22 cellular contexts compared by ENCODE assay signal in genomic region chr18:67108894-67109293, GRCh38.
DNase-seq lines count a peak whose midpoint lies in the region; ATAC-seq and TF ChIP-seq lines count a peak whose summit lies in the region.
"Had no signal": no experiment of that assay in that cellular context is flagged by ENCODE, and none has a peak within 500 bp of the region (broad histone marks: within the 10 kb centered on the region; RNA-seq: fewer than 3 reads in every experiment).

No MANE protein-coding gene starts in this region.

- peak overlapping the region; percentile 57 for H3K27ac Mint-ChIP-seq in glutamatergic neuron (ENCODE audit: unreplicated experiment)
- peak overlapping the region in 2 of 3 experiments; percentile 1 to 21 for H3K27ac Mint-ChIP-seq in nephron
- H3K27ac Mint-ChIP-seq: B cell; CD8-positive, alpha-beta T cell had no signal

- no peak overlapping the region for H3K4me3 Mint-ChIP-seq in glutamatergic neuron (ENCODE audit: unreplicated experiment)
- H3K4me3 Mint-ChIP-seq in nephron = no peak overlapping the region
- H3K4me3 Mint-ChIP-seq: B cell; CD8-positive, alpha-beta T cell had no signal

- H3K9me3 Mint-ChIP-seq in glutamatergic neuron (ENCODE audit: unreplicated experiment) = peaks cover 5% of the 10 kb centered on the region
- H3K9me3 Mint-ChIP-seq in nephron = no peaks in the 10 kb centered on the region
- H3K9me3 Mint-ChIP-seq: CD8-positive, alpha-beta T cell had no signal

- peaks cover 1% of the 10 kb centered on the region for H3K27me3 Mint-ChIP-seq in glutamatergic neuron (ENCODE audit: unreplicated experiment)
- no peaks in the 10 kb centered on the region for H3K27me3 Mint-ChIP-seq in nephron (ENCODE audit: low read depth)
- H3K27me3 Mint-ChIP-seq: B cell had no signal

- ATAC-seq in GM18861 (IDR thresholded peaks at IDR 0.05; ENCODE audit: unreplicated experiment) = no peak
- ATAC-seq: CD8-positive, alpha-beta T cell; K562; Right ventricle myocardium inferior had no signal

- DNase-seq in DMS 273 (lab: John Stamatoyannopoulos, UW; ENCODE audit: unreplicated experiment) (peak; percentile 8), DMS 273 treated with DMSO at 0.1 percent for 48 hours (lab: John Stamatoyannopoulos, UW) (no peak), NCI-H226 (peak; percentile 53), glutamatergic neuron (no peak), DMS153 treated with DMSO at 0.1 percent for 48 hours (lab: John Stamatoyannopoulos, UW; ENCODE audit: unreplicated experiment) (no peak), anterior cingulate cortex (lab: John Stamatoyannopoulos, UW) (no peak)
- DNase-seq: Caco-2; CD8-positive, alpha-beta T cell; DND-41; GM23248; H7; MV-4-11; NCI-H1105; NCI-H1436 treated with DMSO at 0.1 percent for 48 hours; NCI-H2029; NCI-H526; PC-9 had no signal

- peaks cover 19% of the 10 kb centered on the region for H3K4me1 Mint-ChIP-seq in glutamatergic neuron (ENCODE audit: low read depth, unreplicated experiment)
- peaks cover 5% of the 10 kb centered on the region for H3K4me1 Mint-ChIP-seq in nephron
- H3K4me1 Mint-ChIP-seq: B cell had no signal

- H3K36me3 Mint-ChIP-seq in glutamatergic neuron (ENCODE audit: unreplicated experiment) (no peaks in the 10 kb centered on the region), nephron (ENCODE audit: low read depth) (no peaks in the 10 kb centered on the region)
- H3K36me3 Mint-ChIP-seq: CD8-positive, alpha-beta T cell had no signal

- TF ChIP-seq CTCF in glutamatergic neuron (IDR thresholded peaks at IDR 0.05; ENCODE audit: partially characterized antibody, unreplicated experiment) (no peak), nephron (IDR thresholded peaks at IDR 0.05; ENCODE audit: unreplicated experiment in 3 of 3) (no peak)

Comparison
In these comparisons a context has a peak if more than half of its experiments do, and no peak if none do; other contexts are left out.
1. DNase-seq: peak in DMS 273 (single experiment) and NCI-H226 (single experiment); none in DMS 273 treated with DMSO at 0.1 percent for 48 hours (single experiment), glutamatergic neuron (single experiment), DMS153 treated with DMSO at 0.1 percent for 48 hours (single experiment) and anterior cingulate cortex (0 of 58).